ENCODE assay signal across 12 cellular contexts in the genomic region with DNA sequence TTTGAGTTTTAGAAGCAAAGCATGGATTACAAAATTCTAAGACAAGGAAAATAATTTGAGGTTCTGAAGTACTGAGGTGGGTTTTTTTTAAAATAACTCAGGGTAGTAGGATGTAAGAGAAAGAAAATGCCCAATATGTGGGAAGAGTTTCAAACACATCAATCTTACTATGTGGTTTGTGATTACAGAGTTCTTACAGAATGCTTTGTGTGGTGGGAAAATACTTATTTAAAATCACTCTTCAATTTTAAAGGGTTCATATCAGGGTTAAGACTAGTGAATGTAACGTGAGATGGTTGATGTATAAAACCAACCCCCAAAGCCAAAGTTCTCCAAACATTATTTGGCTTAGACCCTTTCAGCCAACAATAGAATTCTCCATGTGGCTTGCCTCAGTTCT.
"Had no signal": no experiment of that assay in that cellular context is flagged by ENCODE, and none has a peak within 500 bp of the region (broad histone marks: within the 10 kb centered on the region; RNA-seq: fewer than 3 reads in every experiment).

No MANE protein-coding gene starts in this region.

- H3K27ac ChIP-seq: adrenal gland, psoas muscle, right lobe of liver had no signal

- H3K36me3 ChIP-seq: adrenal gland, right lobe of liver had no signal

- ATAC-seq: activated CD4-positive, CD25-positive, alpha-beta regulatory T cell treated with anti-CD3 and anti-CD28 coated beads, Interleukin-2, amount 50 U/mL, for 24 hours; activated CD8-positive, alpha-beta memory T cell treated with anti-CD3 and anti-CD28 coated beads, Interleukin-2, amount 10 ng/mL, durations not matched to agents 7 days and 5 days; left cardiac atrium; psoas muscle; right lobe of liver; stimulated activated naive B cell treated with anti-CD40 and anti-IgM and Interleukin-4, amounts not matched to agents 10 μg/mL and 1 μg/mL and 100 μg/mL, for 72 hours had no signal

- H3K9me3 ChIP-seq: adrenal gland had no signal

- H3K27ac Mint-ChIP-seq: activated CD8-positive, alpha-beta memory T cell treated with anti-CD3 and anti-CD28 coated beads, Interleukin-2, amount 10 ng/mL, durations not matched to agents 7 days and 5 days; endodermal cell; nephron progenitor cell; stimulated activated naive B cell treated with anti-CD40 and anti-IgM and Interleukin-4, amounts not matched to agents 10 μg/mL and 1 μg/mL and 100 μg/mL, for 72 hours had no signal

- H3K4me3 Mint-ChIP-seq: activated CD8-positive, alpha-beta memory T cell treated with anti-CD3 and anti-CD28 coated beads, Interleukin-2, amount 10 ng/mL, durations not matched to agents 7 days and 5 days; endodermal cell; nephron progenitor cell; stimulated activated naive B cell treated with anti-CD40 and anti-IgM and Interleukin-4, amounts not matched to agents 10 μg/mL and 1 μg/mL and 100 μg/mL, for 72 hours had no signal

- H3K4me3 ChIP-seq: adrenal gland, psoas muscle, right lobe of liver had no signal

- H3K4me1 ChIP-seq: adrenal gland, psoas muscle, right lobe of liver had no signal

- H3K27me3 ChIP-seq: adrenal gland, right lobe of liver had no signal

- DNase-seq: activated CD8-positive, alpha-beta memory T cell treated with anti-CD3 and anti-CD28 coated beads, Interleukin-2, amount 10 ng/mL, durations not matched to agents 7 days and 5 days; adrenal gland; endodermal cell; erythroblast; left cardiac atrium; nephron progenitor cell; psoas muscle; right lobe of liver; stimulated activated naive B cell treated with anti-CD40 and anti-IgM and Interleukin-4, amounts not matched to agents 10 μg/mL and 1 μg/mL and 100 μg/mL, for 72 hours; substantia nigra; trophoblast cell had no signal

- H3K27me3 Mint-ChIP-seq: activated CD8-positive, alpha-beta memory T cell treated with anti-CD3 and anti-CD28 coated beads, Interleukin-2, amount 10 ng/mL, durations not matched to agents 7 days and 5 days had no signal

- H3K4me1 Mint-ChIP-seq: endodermal cell, nephron progenitor cell had no signal
